In genomic region chr2:10225291-10226031, GRCh38 we compare ENCODE assay signal across 1 cellular context.
TF ChIP-seq lines count a peak whose summit lies in the region.

No MANE protein-coding gene starts in this region.

TF ChIP-seq in WTC11, 78 proteins besides CTCF, POLR2A, EP300 and RAD21 (continued from another document):
- TF ChIP-seq ZNF532 (CRISPR knock-in tag; IDR thresholded peaks at IDR 0.05; ENCODE audit: borderline replicate concordance) (no peak), ZNF423 (CRISPR knock-in tag; IDR thresholded peaks at IDR 0.05) (no peak), CDX4 (CRISPR knock-in tag; IDR thresholded peaks at IDR 0.05; ENCODE audit: borderline replicate concordance) (no peak)
